15 cellular contexts compared by ENCODE assay signal in the genomic region with DNA sequence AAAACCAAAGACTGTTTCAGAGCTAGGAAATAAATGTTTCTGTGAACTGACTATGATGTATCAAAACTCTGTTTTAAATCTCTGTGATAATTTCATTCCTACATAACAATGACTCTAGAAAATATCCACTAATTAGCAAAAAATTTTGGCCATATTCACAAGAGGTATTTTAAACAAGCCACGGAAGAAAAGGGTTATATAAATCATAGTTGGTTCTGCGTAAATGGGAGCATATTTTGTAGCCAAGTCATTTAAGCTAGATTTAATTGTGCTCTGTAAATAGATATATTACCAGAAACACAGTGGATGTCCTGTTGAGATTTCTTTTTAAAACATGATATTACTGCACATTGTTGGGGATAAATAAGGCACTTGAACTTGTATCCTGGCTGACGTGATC.
DNase-seq lines count a peak whose midpoint lies in the region; ATAC-seq, FAIRE-seq and TF ChIP-seq lines count a peak whose summit lies in the region.
"Had no signal": no experiment of that assay in that cellular context is flagged by ENCODE, and none has a peak within 500 bp of the region (broad histone marks: within the 10 kb centered on the region; RNA-seq: fewer than 3 reads in every experiment).

No MANE protein-coding gene starts in this region.

- H3K27me3 ChIP-seq in SJSA1 (replicated peaks): no peaks in the 10 kb centered on the region
- H3K27me3 ChIP-seq in ovary: no peaks in the 10 kb centered on the region

- WGBS in ovary, 3 donors: 25 to 41% (median 41%) methylated on average over 3 of the region's 3 CpGs

- no peak for TF ChIP-seq POLR2A in ovary (IDR thresholded peaks at IDR 0.05)

- peaks cover 9% of the 10 kb centered on the region for H3K36me3 Mint-ChIP-seq in HFFc6 (ENCODE audit: low read depth)

- intact Hi-C loops in ovary (cut with DNase I): no loop called here

- H3K4me1 ChIP-seq in SJSA1 (replicated peaks) (peaks cover 28% of the 10 kb centered on the region), ovary (ENCODE audit: insufficient read depth) (no peaks in the 10 kb centered on the region)
- H3K4me1 ChIP-seq: A549 had no signal

- no peak for TF ChIP-seq EP300 in ovary (IDR thresholded peaks at IDR 0.05)

- H3K4me3 ChIP-seq in AG10803 (ENCODE audit: low read length): no peak overlapping the region
- H3K4me3 ChIP-seq in SJSA1: no peak overlapping the region
- H3K4me3 ChIP-seq in ovary: no peak overlapping the region
- H3K4me3 ChIP-seq: A549, HAP-1, K562 had no signal

- H3K36me3 ChIP-seq in SJSA1 (0 out of 2 replicates have a peak, but pooled peaks cover 3% of the 10 kb centered on the region), ovary (no peaks in the 10 kb centered on the region)
- H3K36me3 ChIP-seq: HAP-1 had no signal

- H3K27ac Mint-ChIP-seq in HFFc6: peak overlapping the region; percentile 56
- H3K27ac Mint-ChIP-seq: CD14-positive monocyte; CD8-positive, alpha-beta T cell had no signal

- ATAC-seq in HG02642 (IDR thresholded peaks at IDR 0.05; ENCODE audit: poor library complexity, unreplicated experiment): no peak
- ATAC-seq: A549; CD8-positive, alpha-beta T cell; K562 had no signal

- H3K9me3 ChIP-seq in SJSA1 (replicated peaks) (no peaks in the 10 kb centered on the region), ovary (no peaks in the 10 kb centered on the region)
- H3K9me3 ChIP-seq: A549, HAP-1 had no signal

- H3K9me3 Mint-ChIP-seq in HFFc6: no peaks in the 10 kb centered on the region
- H3K9me3 Mint-ChIP-seq: CD8-positive, alpha-beta T cell had no signal

- TF ChIP-seq CTCF in AG10803 (conservative IDR thresholded peaks at IDR 0.05; ENCODE audit: low read length) (no peak), HFFc6 (IDR thresholded peaks at IDR 0.05) (no peak), ovary (IDR thresholded peaks at IDR 0.05) (no peak)

- peak; percentile 51 for DNase-seq in AG10803 (ENCODE audit: low read depth)
- DNase-seq in HFFc6: no peak
- peak; percentile 75 for DNase-seq in NCI-H2227 treated with DMSO at 0.1 percent for 48 hours (lab: John Stamatoyannopoulos, UW)
- DNase-seq in SJSA1 (ENCODE audit: low read depth in 1 of 2, low spot score in 2 of 2): no peak
- DNase-seq in HTR-8/SVneo (ENCODE audit: insufficient read length, low spot score): no peak
- DNase-seq in ovary: no peak
- DNase-seq: CD8-positive, alpha-beta T cell; COR-L47 had no signal

- peak overlapping the region; percentile 23; the same call in 1 of the 2 replicates for H3K4me3 Mint-ChIP-seq in HFFc6
- H3K4me3 Mint-ChIP-seq: CD14-positive monocyte; CD8-positive, alpha-beta T cell had no signal

- no peak for FAIRE-seq in HTR-8/SVneo (lab: Jason Lieb, UNC)
- FAIRE-seq: GM12891, H1, K562 had no signal

- no peaks in the 10 kb centered on the region for H3K27me3 Mint-ChIP-seq in HFFc6 (ENCODE audit: insufficient read depth)

- peaks cover 39% of the 10 kb centered on the region for H3K4me1 Mint-ChIP-seq in HFFc6 (ENCODE audit: low read depth)

- H3K27ac ChIP-seq in SJSA1: peak overlapping the region; percentile 10; the same call in 1 of the 2 replicates
- H3K27ac ChIP-seq in ovary: no peak overlapping the region
- H3K27ac ChIP-seq: A549 had no signal

Comparison
In these comparisons a context has a peak if more than half of its experiments do, and no peak if none do; other contexts are left out.
1. DNase-seq: peak in AG10803 (single experiment) and NCI-H2227 treated with DMSO at 0.1 percent for 48 hours (single experiment); none in HFFc6 (single experiment), SJSA1 (0 of 2), HTR-8/SVneo (single experiment) and ovary (0 of 5).